Comparison of ENCODE assay signal across 13 cellular contexts in genomic region chr19:35703343-35703742, GRCh38. TPM values are rescaled to one million over a fixed set of nuclear protein-coding genes. Genes with fewer than 3 reads are reported as not detected.
DNase-seq lines count a peak whose midpoint lies in the region; ATAC-seq and TF ChIP-seq lines count a peak whose summit lies in the region.
"Had no signal": no experiment of that assay in that cellular context is flagged by ENCODE, and none has a peak within 500 bp of the region (broad histone marks: within the 10 kb centered on the region; RNA-seq: fewer than 3 reads in every experiment).

No MANE protein-coding gene starts in this region.

- no peak overlapping the region for H3K4ac ChIP-seq in mesendoderm (ENCODE audit: low read depth, low read length)

- peaks cover 10% of the 10 kb centered on the region; the same call in 1 of the 2 replicates for H3K27me3 ChIP-seq in BLaER1
- H3K27me3 ChIP-seq in DND-41 (ENCODE audit: insufficient read depth, low read length, poor library complexity) = peaks cover 4% of the 10 kb centered on the region
- H3K27me3 ChIP-seq in mesendoderm (ENCODE audit: insufficient read depth, low read length, poor library complexity) = no peaks in the 10 kb centered on the region

- H4K20me1 ChIP-seq in BLaER1 = no peaks in the 10 kb centered on the region
- no peaks in the 10 kb centered on the region for H4K20me1 ChIP-seq in DND-41 (ENCODE audit: insufficient read depth, low read length)

- in situ Hi-C loops in GM13977 (cut with MboI; ENCODE audit: low pct_unique_long_range_greater_than_20kb, low sequenced_read_pairs, unreplicated experiment) = no loop called here

- no peak overlapping the region for H2AK5ac ChIP-seq in mesendoderm (ENCODE audit: low read length)

- ATAC-seq in DND-41 (ENCODE audit: insufficient read depth, low read depth) (no peak), HG03095 (IDR thresholded peaks at IDR 0.05; ENCODE audit: unreplicated experiment) (no peak)

- no peak overlapping the region for H2BK120ac ChIP-seq in mesendoderm (ENCODE audit: low read depth, low read length)

- DNase-seq in DND-41 (no peak), RPMI8226 (peak; percentile 11), mesendoderm (peak; percentile 23), NCI-H146 treated with DMSO at 0.1 percent for 48 hours (lab: John Stamatoyannopoulos, UW; ENCODE audit: unreplicated experiment) (no peak), GM13977 (ENCODE audit: low spot score) (no peak)
- DNase-seq: activated CD4-positive, alpha-beta T cell treated with anti-CD3 and anti-CD28 coated beads, Interleukin-2, amount 50 U/mL, for 48 hours; MV-4-11; SHP77 treated with DMSO at 0.1 percent for 48 hours; stimulated activated CD4-positive, alpha-beta T cell treated with anti-CD3 and anti-CD28 coated beads, Interleukin-1b, Interleukin-23, amount 100 ng/mL, for 48 hours had no signal

- peak overlapping the region; percentile 73; the same call in 1 of the 2 replicates for H3K4me2 ChIP-seq in BLaER1
- peak overlapping the region; percentile 78; the same call in 1 of the 2 replicates for H3K4me2 ChIP-seq in DND-41 (ENCODE audit: insufficient read depth, low read length)
- H3K4me2 ChIP-seq in mesendoderm (ENCODE audit: low read length) = no peak overlapping the region

- no peak overlapping the region for H2BK5ac ChIP-seq in mesendoderm (ENCODE audit: low read length)

- no peak overlapping the region for H3K18ac ChIP-seq in mesendoderm (ENCODE audit: low read length)

- no peak overlapping the region for H4K8ac ChIP-seq in mesendoderm (ENCODE audit: low read depth, low read length)

- no CpG with 5 or more reads among the region's 9 CpGs for WGBS in mesendoderm (ENCODE audit: extremely low coverage, insufficient coverage, low lambda C conversion rate)

- TF ChIP-seq CTCF in DND-41 (IDR thresholded peaks at IDR 0.05; ENCODE audit: borderline replicate concordance, extremely low read depth, low read length, poor library complexity, severe bottlenecking) (no peak), GM13977 (IDR thresholded peaks at IDR 0.05; ENCODE audit: extremely low read depth, insufficient read depth, missing control alignments) (no peak)

- no peaks in the 10 kb centered on the region for H3K9me3 ChIP-seq in BLaER1
- no peaks in the 10 kb centered on the region for H3K9me3 ChIP-seq in DND-41 (ENCODE audit: insufficient read depth, low read length, severe bottlenecking)
- H3K9me3 ChIP-seq: thoracic aorta had no signal

- no peaks in the 10 kb centered on the region for H3K79me1 ChIP-seq in mesendoderm (ENCODE audit: low read length)

- H2AFZ ChIP-seq in DND-41 (ENCODE audit: low read depth, low read length) = peak overlapping the region; percentile 98; the same call in 1 of the 2 replicates

- H3K79me2 ChIP-seq in DND-41 (ENCODE audit: insufficient read depth, low read length) (no peaks in the 10 kb centered on the region), mesendoderm (ENCODE audit: control insufficient read depth, insufficient read depth, low read length) (no peaks in the 10 kb centered on the region)

- H4K5ac ChIP-seq in mesendoderm (ENCODE audit: low read length) = no peak overlapping the region

- no peak overlapping the region for H3K56ac ChIP-seq in mesendoderm (ENCODE audit: low read length)

- no peak overlapping the region for H3K23ac ChIP-seq in mesendoderm (ENCODE audit: low read length)

- no peak overlapping the region for H2BK15ac ChIP-seq in mesendoderm (replicated peaks; ENCODE audit: low read depth)

- H3K4me1 ChIP-seq in BLaER1 = 0 out of 2 replicates have a peak, but pooled peaks cover 7% of the 10 kb centered on the region
- peaks cover 18% of the 10 kb centered on the region for H3K4me1 ChIP-seq in DND-41 (ENCODE audit: insufficient read depth, low read length)
- no peaks in the 10 kb centered on the region for H3K4me1 ChIP-seq in mesendoderm (ENCODE audit: control insufficient read depth, low read depth, low read length)

- H3K4me3 ChIP-seq in BLaER1 (no peak overlapping the region), DND-41 (ENCODE audit: low read depth in 1 of 2, low read length in 2 of 2) (no peak overlapping the region), mesendoderm (ENCODE audit: low read length) (no peak overlapping the region)

- no peaks in the 10 kb centered on the region for H3K36me3 ChIP-seq in BLaER1
- no peaks in the 10 kb centered on the region for H3K36me3 ChIP-seq in DND-41 (ENCODE audit: insufficient read depth, low read length)
- no peaks in the 10 kb centered on the region for H3K36me3 ChIP-seq in mesendoderm (ENCODE audit: control insufficient read depth, insufficient read depth, low read length)
- H3K36me3 ChIP-seq: thoracic aorta had no signal

- H3K27ac ChIP-seq in BLaER1 = no peak overlapping the region
- no peak overlapping the region for H3K27ac ChIP-seq in DND-41 (ENCODE audit: low read length)
- H3K27ac ChIP-seq in mesendoderm (ENCODE audit: low read depth, low read length) = no peak overlapping the region
- H3K27ac ChIP-seq: epithelial cell of prostate, thoracic aorta had no signal

- no peak overlapping the region for H3K9ac ChIP-seq in BLaER1
- no peak overlapping the region; the same call in 1 of the 2 replicates for H3K9ac ChIP-seq in DND-41 (ENCODE audit: low read depth, low read length)
- H3K9ac ChIP-seq in mesendoderm (ENCODE audit: low read length) = no peak overlapping the region

RNA-seq across cellular contexts. Expression of gene ZBTB32, which starts 1.0 kb away (rescaled TPM):
- 0.01 TPM for polyA plus RNA-seq in mesendoderm (2013, experiment 1 of 2)
- polyA plus RNA-seq in mesendoderm (2013, experiment 2 of 2) = 0.07 TPM

RNA-seq across cellular contexts. Expression of gene KMT2B, which starts 14.5 kb away (rescaled TPM):
- polyA plus RNA-seq in mesendoderm (2013, experiment 1 of 2) = 13.9 TPM
- 13.0 TPM for polyA plus RNA-seq in mesendoderm (2013, experiment 2 of 2)

RNA-seq across cellular contexts. Expression of gene UPK1A, which starts 37.0 kb away (rescaled TPM):
- polyA plus RNA-seq in mesendoderm (2013, experiment 1 of 2) = 0.22 TPM
- 0.31 TPM for polyA plus RNA-seq in mesendoderm (2013, experiment 2 of 2)

RNA-seq across cellular contexts. Expression of gene IGFLR1, which starts 38.9 kb away (rescaled TPM):
- polyA plus RNA-seq in mesendoderm (2013, experiment 1 of 2) = 6.2 TPM
- 5.7 TPM for polyA plus RNA-seq in mesendoderm (2013, experiment 2 of 2)

RNA-seq across cellular contexts. Expression of gene U2AF1L4, which starts 41.9 kb away (rescaled TPM):
- 13.7 TPM for polyA plus RNA-seq in mesendoderm (2013, experiment 1 of 2)
- polyA plus RNA-seq in mesendoderm (2013, experiment 2 of 2) = 14.2 TPM

Comparison
In these comparisons a context has a peak if more than half of its experiments do, and no peak if none do; other contexts are left out.
1. DNase-seq: peak in RPMI8226 (single experiment) and mesendoderm (single experiment); none in DND-41 (single experiment), NCI-H146 treated with DMSO at 0.1 percent for 48 hours (single experiment) and GM13977 (single experiment).